9 cellular contexts compared by ENCODE assay signal in the genomic region with DNA sequence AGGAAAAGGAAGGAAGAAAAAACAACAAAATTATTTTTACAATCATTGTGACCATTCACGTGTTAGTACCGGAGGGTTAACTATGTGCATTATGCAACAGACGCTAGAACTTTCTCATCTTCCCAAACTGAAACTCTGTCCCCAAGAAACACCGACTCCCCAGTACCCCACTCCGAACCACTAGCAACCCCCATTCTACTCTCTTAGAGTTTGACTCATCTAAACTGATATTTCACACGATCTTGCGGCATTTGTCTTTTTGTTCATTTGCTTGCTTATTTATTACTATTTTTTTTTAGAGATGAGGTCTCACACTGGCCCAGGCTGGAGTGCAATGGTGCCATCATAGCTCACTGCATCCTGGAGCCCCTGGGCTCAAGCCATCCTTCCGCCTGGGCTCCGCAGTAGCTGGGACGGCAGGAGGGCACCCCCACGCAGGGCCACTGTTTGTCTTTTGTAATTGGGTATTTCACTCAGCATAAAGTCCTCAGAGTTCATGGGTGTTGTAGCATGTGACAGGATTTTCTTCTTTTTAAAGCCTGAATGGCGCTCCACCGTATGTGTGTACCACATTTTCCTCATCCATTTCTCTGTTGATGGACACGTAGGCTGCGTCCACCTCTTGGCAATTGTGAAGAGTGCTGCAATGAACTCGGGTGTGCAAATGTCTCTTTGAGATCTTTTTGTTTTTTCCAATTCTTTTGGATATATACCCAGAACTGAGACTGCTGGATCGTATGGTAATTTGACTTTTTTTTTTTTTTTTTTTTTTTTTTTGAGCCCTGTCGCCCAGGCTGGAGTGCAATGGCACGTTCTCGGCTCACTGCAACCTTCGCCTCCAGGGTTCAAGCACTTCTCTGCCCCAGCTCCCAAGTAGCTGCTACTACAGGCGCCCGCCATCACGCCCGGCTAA. TPM values are rescaled to one million over a fixed set of nuclear protein-coding genes. Genes with fewer than 3 reads are reported as not detected.
DNase-seq lines count a peak whose midpoint lies in the region; ATAC-seq, FAIRE-seq and TF ChIP-seq lines count a peak whose summit lies in the region.
"Had no signal": no experiment of that assay in that cellular context is flagged by ENCODE, and none has a peak within 500 bp of the region (broad histone marks: within the 10 kb centered on the region; RNA-seq: fewer than 3 reads in every experiment).

No MANE protein-coding gene starts in this region.

- H3K36me3 Mint-ChIP-seq in activated CD4-positive, alpha-beta T cell treated with anti-CD3 and anti-CD28 coated beads, Interleukin-2, amount 10 ng/mL, durations not matched to agents 7 days and 5 days (ENCODE audit: low read depth): peaks cover 2% of the 10 kb centered on the region
- no peaks in the 10 kb centered on the region for H3K36me3 Mint-ChIP-seq in activated CD8-positive, alpha-beta T cell treated with anti-CD3 and anti-CD28 coated beads for 36 hours (ENCODE audit: low read depth)

- H3K27me3 Mint-ChIP-seq in activated CD4-positive, alpha-beta T cell treated with anti-CD3 and anti-CD28 coated beads, Interleukin-2, amount 10 ng/mL, durations not matched to agents 7 days and 5 days: peaks cover 74% of the 10 kb centered on the region
- peaks cover 69% of the 10 kb centered on the region for H3K27me3 Mint-ChIP-seq in activated CD8-positive, alpha-beta T cell treated with anti-CD3 and anti-CD28 coated beads for 36 hours

- DNase-seq in activated CD4-positive, alpha-beta T cell treated with anti-CD3 and anti-CD28 coated beads, Interleukin-2, amount 10 ng/mL, durations not matched to agents 7 days and 5 days: no peak
- DNase-seq in activated CD4-positive, alpha-beta T cell treated with anti-CD3 and anti-CD28 coated beads for 48 hours: no peak
- DNase-seq in activated CD8-positive, alpha-beta T cell treated with anti-CD3 and anti-CD28 coated beads for 36 hours: no peak
- DNase-seq in testis (peak; percentile 12), NCI-H748 (lab: John Stamatoyannopoulos, UW; ENCODE audit: unreplicated experiment) (no peak), NCI-H1694 (lab: John Stamatoyannopoulos, UW) (no peak)
- DNase-seq in stimulated activated naive CD4-positive, alpha-beta T cell treated with Interleukin-2 at 50 U/mL for 16 hours (lab: John Stamatoyannopoulos, UW): no peak
- DNase-seq: AML-193 had no signal

- no peak overlapping the region for H3K4me3 ChIP-seq in testis

- WGBS in testis, 2 donors: 11 to 15% methylated on average over 25 of the region's 25 CpGs

- H3K9me3 ChIP-seq in testis: no peaks in the 10 kb centered on the region

- peaks cover 6% of the 10 kb centered on the region for H3K27me3 ChIP-seq in testis

- CTCF ChIA-PET in activated CD4-positive, alpha-beta T cell treated with anti-CD3 and anti-CD28 coated beads, Interleukin-2, amount 10 ng/mL, durations not matched to agents 7 days and 5 days (lab: Charles Lee): no interaction called here
- CTCF ChIA-PET in activated CD8-positive, alpha-beta T cell treated with anti-CD3 and anti-CD28 coated beads for 36 hours (lab: Charles Lee): interaction anchor here (1.2 kb wide), 1 partner anchor 15 kb away, joined by 3 read pairs; no protein-coding TSS in a partner anchor

- H3K4me3 Mint-ChIP-seq in activated CD4-positive, alpha-beta T cell treated with anti-CD3 and anti-CD28 coated beads, Interleukin-2, amount 10 ng/mL, durations not matched to agents 7 days and 5 days: peak overlapping the region; percentile 16
- peak overlapping the region; percentile 50 for H3K4me3 Mint-ChIP-seq in activated CD8-positive, alpha-beta T cell treated with anti-CD3 and anti-CD28 coated beads for 36 hours

- ATAC-seq in activated CD8-positive, alpha-beta T cell treated with anti-CD3 and anti-CD28 coated beads for 36 hours: peak; percentile 27

- H3K27ac Mint-ChIP-seq in activated CD4-positive, alpha-beta T cell treated with anti-CD3 and anti-CD28 coated beads, Interleukin-2, amount 10 ng/mL, durations not matched to agents 7 days and 5 days: peak overlapping the region; percentile 28
- H3K27ac Mint-ChIP-seq in activated CD8-positive, alpha-beta T cell treated with anti-CD3 and anti-CD28 coated beads for 36 hours: no peak overlapping the region

- no peak for TF ChIP-seq CTCF in activated CD8-positive, alpha-beta T cell treated with anti-CD3 and anti-CD28 coated beads for 36 hours (IDR thresholded peaks at IDR 0.05)
- no peak for TF ChIP-seq CTCF in testis (IDR thresholded peaks at IDR 0.05)

- no peak for TF ChIP-seq POLR2A in testis (IDR thresholded peaks at IDR 0.05)

- H3K4me1 Mint-ChIP-seq in activated CD4-positive, alpha-beta T cell treated with anti-CD3 and anti-CD28 coated beads, Interleukin-2, amount 10 ng/mL, durations not matched to agents 7 days and 5 days: peaks cover 25% of the 10 kb centered on the region
- H3K4me1 Mint-ChIP-seq in activated CD8-positive, alpha-beta T cell treated with anti-CD3 and anti-CD28 coated beads for 36 hours (ENCODE audit: low read depth): peaks cover 19% of the 10 kb centered on the region

- no peak overlapping the region for H3K27ac ChIP-seq in testis

- peaks cover 5% of the 10 kb centered on the region for H3K4me1 ChIP-seq in testis

- no peaks in the 10 kb centered on the region for H3K9me3 Mint-ChIP-seq in activated CD4-positive, alpha-beta T cell treated with anti-CD3 and anti-CD28 coated beads, Interleukin-2, amount 10 ng/mL, durations not matched to agents 7 days and 5 days
- H3K9me3 Mint-ChIP-seq in activated CD8-positive, alpha-beta T cell treated with anti-CD3 and anti-CD28 coated beads for 36 hours: no peaks in the 10 kb centered on the region

- no peaks in the 10 kb centered on the region for H3K36me3 ChIP-seq in testis (ENCODE audit: low read depth, missing control alignments)

- POLR2A ChIA-PET in activated CD4-positive, alpha-beta T cell treated with anti-CD3 and anti-CD28 coated beads, Interleukin-2, amount 10 ng/mL, durations not matched to agents 7 days and 5 days (lab: Charles Lee): no interaction called here
- POLR2A ChIA-PET in activated CD8-positive, alpha-beta T cell treated with anti-CD3 and anti-CD28 coated beads for 36 hours (lab: Charles Lee): no interaction called here

- intact Hi-C loops in activated CD8-positive, alpha-beta T cell treated with anti-CD3 and anti-CD28 coated beads for 36 hours (cut with micrococcal nuclease): loop anchor here (10.0 kb wide), 1 partner anchor 1496 kb away; no protein-coding TSS in a partner anchor
- intact Hi-C loops in testis (cut with DNase I; ENCODE audit: low total_unique reads): no loop called here

- peak; percentile 82 for FAIRE-seq in islet of Langerhans (lab: Jason Lieb, UNC)

RNA-seq across cellular contexts. Expression of a gene that starts 9.5 kb away (rescaled TPM):
- total RNA-seq in activated CD4-positive, alpha-beta T cell treated with anti-CD3 and anti-CD28 coated beads, Interleukin-2, amount 10 ng/mL, durations not matched to agents 7 days and 5 days: not detected
- not detected for total RNA-seq in activated CD8-positive, alpha-beta T cell treated with anti-CD3 and anti-CD28 coated beads for 36 hours
- 1 to 10 TPM; 3.0 to 3.3 TPM for total RNA-seq in testis
- polyA plus RNA-seq in testis (ENCODE audit: insufficient read depth, low read depth, low replicate concordance): 1.5 TPM

RNA-seq across cellular contexts. Expression of a gene that starts 51.5 kb away (rescaled TPM):
- total RNA-seq in activated CD4-positive, alpha-beta T cell treated with anti-CD3 and anti-CD28 coated beads, Interleukin-2, amount 10 ng/mL, durations not matched to agents 7 days and 5 days: 10 to 100 TPM; 27.2 to 28.6 TPM
- 10 to 100 TPM; 32.4 to 34.0 TPM for total RNA-seq in activated CD8-positive, alpha-beta T cell treated with anti-CD3 and anti-CD28 coated beads for 36 hours
- 10 to 100 TPM; 42.8 to 47.1 TPM for total RNA-seq in testis
- 20.2 TPM for polyA plus RNA-seq in testis (ENCODE audit: insufficient read depth, low read depth, low replicate concordance)
